Comparison of ENCODE assay signal across 29 cellular contexts in the genomic region with DNA sequence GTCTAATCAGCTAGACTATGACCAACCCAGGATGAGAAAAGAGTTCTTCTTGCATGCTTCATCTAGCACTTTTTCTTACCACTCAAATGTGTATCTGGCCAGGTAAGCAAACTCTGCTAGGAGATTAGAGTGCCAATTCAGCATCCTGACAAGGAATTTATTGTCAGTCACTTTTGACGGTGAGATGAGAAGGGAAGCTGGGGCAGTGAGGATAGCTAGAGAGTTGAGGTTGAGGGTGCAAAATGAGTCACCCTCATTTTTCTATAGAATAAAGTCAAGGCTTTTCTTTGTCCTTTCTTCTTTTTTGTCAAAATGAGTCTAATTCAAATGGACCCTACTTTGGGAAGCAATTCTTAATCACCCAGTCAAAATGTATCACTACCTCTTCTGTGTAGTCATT.
"Had no signal": no experiment of that assay in that cellular context is flagged by ENCODE, and none has a peak within 500 bp of the region (broad histone marks: within the 10 kb centered on the region; RNA-seq: fewer than 3 reads in every experiment).

No MANE protein-coding gene starts in this region.

- H3K27me3 ChIP-seq: ascending aorta, body of pancreas, Peyer's patch, SJCRH30 had no signal

- ATAC-seq: body of pancreas, K562, SK-N-SH treated with all-trans-retinoic acid at 6 μM for 48 hours, T-helper 17 cell, WTC11 had no signal

- H3K27me3 Mint-ChIP-seq: activated CD4-positive, alpha-beta T cell treated with anti-CD3 and anti-CD28 coated beads, Interleukin-2, amount 10 ng/mL, durations not matched to agents 7 days and 5 days; central memory CD8-positive, alpha-beta T cell; T-helper 17 cell had no signal

- H3K36me3 Mint-ChIP-seq: activated naive CD4-positive, alpha-beta T cell treated with anti-CD3 and anti-CD28 coated beads, Interleukin-2, amount 10 ng/mL, durations not matched to agents 7 days and 5 days had no signal

- H3K4me3 ChIP-seq: ascending aorta, body of pancreas, K562, Peyer's patch, SJCRH30 had no signal

- H3K4me1 ChIP-seq: body of pancreas, Peyer's patch had no signal

- H3K27ac Mint-ChIP-seq: activated CD4-positive, alpha-beta T cell treated with anti-CD3 and anti-CD28 coated beads, Interleukin-2, amount 10 ng/mL, durations not matched to agents 7 days and 5 days; activated naive CD4-positive, alpha-beta T cell treated with anti-CD3 and anti-CD28 coated beads, Interleukin-2, amount 10 ng/mL, durations not matched to agents 7 days and 5 days; T-helper 17 cell; WTC11 had no signal

- H3K9me3 ChIP-seq: ascending aorta, body of pancreas, Peyer's patch, SJCRH30 had no signal

- H3K9me3 Mint-ChIP-seq: activated CD4-positive, alpha-beta T cell treated with anti-CD3 and anti-CD28 coated beads, Interleukin-2, amount 10 ng/mL, durations not matched to agents 7 days and 5 days; activated naive CD4-positive, alpha-beta T cell treated with anti-CD3 and anti-CD28 coated beads, Interleukin-2, amount 10 ng/mL, durations not matched to agents 7 days and 5 days; central memory CD8-positive, alpha-beta T cell had no signal

- H3K36me3 ChIP-seq: ascending aorta, Peyer's patch, SJCRH30 had no signal

- H3K4me1 Mint-ChIP-seq: central memory CD8-positive, alpha-beta T cell had no signal

- DNase-seq: activated CD4-positive, alpha-beta T cell treated with anti-CD3 and anti-CD28 coated beads, Interleukin-2, amount 10 ng/mL, durations not matched to agents 7 days and 5 days; activated CD4-positive, CD25-positive, alpha-beta regulatory T cell treated with anti-CD3 and anti-CD28 coated beads, Interleukin-2, amount 50 U/mL, for 72 hours; activated gamma-delta T cell; activated naive CD4-positive, alpha-beta T cell treated with anti-CD3 and anti-CD28 coated beads, Interleukin-2, amount 10 ng/mL, durations not matched to agents 7 days and 5 days; activated T-cell treated with anti-CD3 and anti-CD28 coated beads for 4 hours; amniotic stem cell; body of pancreas; Karpas-422; MM.1S; NCI-H1105; NCI-H1436; NCI-H187; NCI-H2081; NCI-H510A treated with DMSO at 0.1 percent for 48 hours; NCI-H69; NK-92 treated with Interleukin-12 subunit alpha and Interleukin-12 subunit beta, amount 100 ng/mL, for 24 hours; OCI-M1; Peyer's patch; Right ventricle myocardium superior; SJCRH30; SW 1271; T-helper 17 cell; T-helper 9 cell had no signal

- H3K27ac ChIP-seq: ascending aorta, body of pancreas, RWPE1, SJCRH30 had no signal

- H3K4me3 Mint-ChIP-seq: activated CD4-positive, alpha-beta T cell treated with anti-CD3 and anti-CD28 coated beads, Interleukin-2, amount 10 ng/mL, durations not matched to agents 7 days and 5 days; activated naive CD4-positive, alpha-beta T cell treated with anti-CD3 and anti-CD28 coated beads, Interleukin-2, amount 10 ng/mL, durations not matched to agents 7 days and 5 days; central memory CD8-positive, alpha-beta T cell; T-helper 17 cell; WTC11 had no signal
